Comparison of ENCODE assay signal across 1 cellular context in genomic region chr15:84588053-84588874, GRCh38.
A peak's percentile ranks its signal among the peaks of the same experiment; 100 is the strongest.
TF ChIP-seq lines count a peak whose summit lies in the region.

No MANE protein-coding gene starts in this region.

TF ChIP-seq in HepG2, 621 proteins besides CTCF, POLR2A, EP300 and RAD21 (continued from another document):
- TF ChIP-seq KDM5A (IDR thresholded peaks at IDR 0.05; ENCODE audit: borderline replicate concordance, low read length) (no peak), EEA1 (CRISPR knock-in tag; IDR thresholded peaks at IDR 0.05; ENCODE audit: borderline replicate concordance) (no peak), SMARCE1 (IDR thresholded peaks at IDR 0.05; ENCODE audit: borderline replicate concordance) (no peak), ZNF331 (CRISPR knock-in tag; IDR thresholded peaks at IDR 0.05) (peak; percentile 57; the same call in 1 of the 2 replicates), ZNF569 (CRISPR knock-in tag; IDR thresholded peaks at IDR 0.05; ENCODE audit: borderline replicate concordance) (no peak), YY1 (IDR thresholded peaks at IDR 0.05; ENCODE audit: insufficient read depth, insufficient replicate concordance, low read depth, low read length) (no peak), ZNF232 (CRISPR knock-in tag; IDR thresholded peaks at IDR 0.05; ENCODE audit: borderline replicate concordance) (no peak), TEAD3 (CRISPR knock-in tag; optimal IDR thresholded peaks at IDR 0.05; ENCODE audit: borderline replicate concordance) (peak; percentile 65), BCL6 (CRISPR knock-in tag; IDR thresholded peaks at IDR 0.05) (peak; percentile 67), ZBTB38 (CRISPR knock-in tag; IDR thresholded peaks at IDR 0.05) (no peak), FOXO4 (CRISPR knock-in tag; conservative IDR thresholded peaks at IDR 0.05) (no peak), RNF219 (CRISPR knock-in tag; IDR thresholded peaks at IDR 0.05) (no peak), PRDM15 (CRISPR knock-in tag; IDR thresholded peaks at IDR 0.05) (no peak), SP2 (CRISPR knock-in tag; IDR thresholded peaks at IDR 0.05) (no peak), ZNF256 (CRISPR knock-in tag; conservative IDR thresholded peaks at IDR 0.05) (no peak), ZNF235 (CRISPR knock-in tag; IDR thresholded peaks at IDR 0.05; ENCODE audit: borderline replicate concordance) (no peak), PTBP1 (IDR thresholded peaks at IDR 0.05; ENCODE audit: low read depth, low read length, poor library complexity, severe bottlenecking) (no peak), LBX2 (CRISPR knock-in tag; IDR thresholded peaks at IDR 0.05; ENCODE audit: borderline replicate concordance) (no peak)
TF ChIP-seq in HepG2: peak in this region for 44.
